In the genomic region with DNA sequence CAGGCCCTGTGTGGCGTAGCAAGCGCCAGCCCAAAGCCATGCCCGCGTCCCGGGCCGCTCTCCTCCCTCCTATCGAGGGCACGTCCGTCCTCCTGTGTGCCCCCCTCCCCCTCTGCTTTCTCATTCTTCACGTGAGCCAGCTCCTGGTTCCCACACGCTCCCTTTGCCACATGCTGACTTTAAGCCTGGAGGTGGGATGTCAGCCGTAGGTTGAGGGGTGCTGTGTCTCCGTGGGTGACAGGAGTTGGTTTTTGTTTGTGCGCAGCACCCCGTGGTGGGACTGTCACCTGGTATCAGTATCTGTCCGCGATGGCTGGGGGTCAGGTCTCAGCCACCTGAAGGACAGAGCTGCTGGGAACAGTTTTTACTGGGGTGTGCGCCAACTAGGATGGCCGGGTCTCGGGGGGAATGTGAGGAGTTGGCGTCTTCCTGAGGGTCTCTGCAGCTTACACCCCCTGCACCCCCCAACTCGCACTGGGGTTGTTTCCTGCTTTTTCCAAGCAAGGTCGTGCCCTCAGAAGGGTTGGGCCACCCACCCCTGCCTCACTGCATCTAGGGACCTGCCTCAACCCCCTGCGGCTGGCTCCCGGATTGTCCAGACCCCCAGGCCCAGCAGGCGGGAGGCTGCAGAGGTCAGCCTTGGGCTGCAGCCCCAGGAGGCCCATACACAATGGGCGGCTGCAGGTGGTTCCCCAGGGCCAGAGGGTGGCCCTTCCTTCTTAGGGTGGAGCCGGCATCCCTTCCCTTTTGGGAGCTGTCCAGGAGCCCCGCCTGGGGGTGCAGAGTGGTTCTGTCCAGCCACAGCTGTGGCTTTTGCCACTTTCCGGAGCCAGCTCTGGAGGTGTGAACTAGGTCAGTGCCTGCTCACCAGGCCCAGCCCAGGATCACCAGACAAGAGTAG, we compare ENCODE assay signal across 19 cellular contexts. TPM values are rescaled to one million over a fixed set of nuclear protein-coding genes. Genes with fewer than 3 reads are reported as not detected.
A peak's percentile ranks its signal among the peaks of the same experiment; 100 is the strongest.
DNase-seq lines count a peak whose midpoint lies in the region; ATAC-seq, FAIRE-seq and TF ChIP-seq lines count a peak whose summit lies in the region.
"Had no signal": no experiment of that assay in that cellular context is flagged by ENCODE, and none has a peak within 500 bp of the region (broad histone marks: within the 10 kb centered on the region; RNA-seq: fewer than 3 reads in every experiment).

No MANE protein-coding gene starts in this region.

- H3K27ac ChIP-seq in K562 (ENCODE audit: extremely low read depth, low read depth, low read length), result no peak overlapping the region
- peak overlapping the region in 2 of 4 donors; percentile 6 to 21 for H3K27ac ChIP-seq in sigmoid colon
- H3K27ac ChIP-seq: C4-2B, hepatocyte, parathyroid adenoma had no signal

- peaks cover 4% of the 10 kb centered on the region for H3K79me2 ChIP-seq in K562 (ENCODE audit: control insufficient read depth, insufficient read depth, low read length)

- TF ChIP-seq CTCF in K562 (IDR thresholded peaks at IDR 0.05 in 2 of 3, conservative IDR thresholded peaks at IDR 0.05 in 1 of 3; ENCODE audit: insufficient read depth in 2 of 3, low read depth in 1 of 3, low read length in 3 of 3), result no peak
- TF ChIP-seq CTCF in sigmoid colon (IDR thresholded peaks at IDR 0.05), result no peak

- no peaks in the 10 kb centered on the region for H3K9me1 ChIP-seq in K562 (ENCODE audit: control insufficient read depth, insufficient read depth, low read length)

- H3K4me1 ChIP-seq in K562 (replicated peaks in 1 of 2; ENCODE audit: control insufficient read depth in 2 of 2, insufficient read depth in 2 of 2, low read length in 2 of 2) (peaks cover 0 to 48% of the 10 kb centered on the region in 2 experiments; a peak in 4 of 5 replicates), sigmoid colon (peaks cover 0 to 82% (median 71%) of the 10 kb centered on the region in 4 donors), HAP-1 (no peaks in the 10 kb centered on the region)

- no peak for TF ChIP-seq EP300 in K562 (IDR thresholded peaks at IDR 0.05; ENCODE audit: low read length)
- TF ChIP-seq EP300 in sigmoid colon (IDR thresholded peaks at IDR 0.05), result no peak

- peaks cover 3% of the 10 kb centered on the region for H3K36me3 ChIP-seq in H7 (replicated peaks; ENCODE audit: control insufficient read depth, insufficient read depth, low read length)
- H3K36me3 ChIP-seq in K562 (ENCODE audit: control insufficient read depth, insufficient read depth, low read length), result peaks cover 7% of the 10 kb centered on the region; the same call in 1 of the 3 replicates
- H3K36me3 ChIP-seq in sigmoid colon, result peaks cover 0 to 26% (median 4%) of the 10 kb centered on the region in 4 donors
- no peaks in the 10 kb centered on the region; the same call in 1 of the 2 replicates for H3K36me3 ChIP-seq in HAP-1 (replicated peaks)

- H3K4me3 ChIP-seq in H7 (ENCODE audit: insufficient read depth, low read depth, low read length) (no peak overlapping the region), K562 (no peak overlapping the region), sigmoid colon (no peak overlapping the region), HAP-1 (no peak overlapping the region)
- H3K4me3 ChIP-seq: hepatocyte had no signal

- H3K4me2 ChIP-seq in K562 (ENCODE audit: insufficient read depth, low read length), result no peak overlapping the region
- H3K4me2 ChIP-seq: hepatocyte had no signal

- no peaks in the 10 kb centered on the region for H3K27me3 ChIP-seq in H7 (ENCODE audit: control insufficient read depth, insufficient read depth, low read length)
- no peaks in the 10 kb centered on the region for H3K27me3 ChIP-seq in K562 (ENCODE audit: control insufficient read depth in 2 of 2, insufficient read depth in 2 of 2, low read length in 2 of 2)
- no peaks in the 10 kb centered on the region for H3K27me3 ChIP-seq in sigmoid colon
- H3K27me3 ChIP-seq in HAP-1 (ENCODE audit: low read depth), result no peaks in the 10 kb centered on the region
- H3K27me3 ChIP-seq: hepatocyte had no signal

- 75% methylated on average over 21 of the region's 30 CpGs for WGBS in K562 (ENCODE audit: insufficient coverage, low coverage, missing lambda C conversion rate)
- WGBS in sigmoid colon, 2 donors, result 72 to 84% methylated on average over 30 of the region's 30 CpGs

- peak; percentile 26 for ATAC-seq in K562

- no peak for TF ChIP-seq RAD21 in K562 (CRISPR knock-in tag; conservative IDR thresholded peaks at IDR 0.05 in 1 of 2, IDR thresholded peaks at IDR 0.05 in 1 of 2)

- TF ChIP-seq POLR2A in K562 (conservative IDR thresholded peaks at IDR 0.05), result no peak
- no peak for TF ChIP-seq POLR2A in sigmoid colon (IDR thresholded peaks at IDR 0.05)
- TF ChIP-seq POLR2A in GM12891 (IDR thresholded peaks at IDR 0.05; ENCODE audit: low read depth, low read length), result no peak

- peak overlapping the region in 1 of 2 experiments; percentile 58; a peak in 1 of 4 replicates for H3K9ac ChIP-seq in K562 (ENCODE audit: insufficient read depth in 1 of 2, low read depth in 2 of 2, low read length in 2 of 2)
- H3K9ac ChIP-seq: parathyroid adenoma had no signal

- POLR2A ChIA-PET in K562 (lab: Yijun Ruan, JAX), result interaction anchor here (0.6 to 1.4 kb wide), 3 partner anchors 28 to 42 kb away, joined by 3 to 4 read pairs (median 3); partner anchors contain the start of gene PUS1

- FAIRE-seq in K562 (lab: Jason Lieb, UNC) (no peak), GM12891 (lab: Jason Lieb, UNC) (no peak)

- intact Hi-C loops in K562 (cut with micrococcal nuclease) (no loop called here), sigmoid colon (cut with DNase I) (no loop called here)

- H4K20me1 ChIP-seq in K562 (replicated peaks; ENCODE audit: control insufficient read depth, insufficient read depth, low read length), result peaks cover 21% of the 10 kb centered on the region; the same call in 1 of the 2 replicates

- CTCF ChIA-PET in K562 (lab: Yijun Ruan, JAX; ENCODE audit: low intra/inter-chr PET ratio), result no interaction called here

- H3K9me3 ChIP-seq in K562 (replicated peaks; ENCODE audit: control insufficient read depth, insufficient read depth, low read depth, low read length) (no peaks in the 10 kb centered on the region), sigmoid colon (no peaks in the 10 kb centered on the region), HAP-1 (no peaks in the 10 kb centered on the region)

- in situ Hi-C loops in K562 (cut with MboI), result no loop called here
- in situ Hi-C loops in HAP-1 (cut with MboI; ENCODE audit: low sequenced_read_pairs), result no loop called here

- no TSS peak for BruUV-seq in K562 (replicated peaks; lab: Mats Ljungman, UMichigan)

- no peak overlapping the region for H2AFZ ChIP-seq in K562 (ENCODE audit: low read depth, low read length)
- H2AFZ ChIP-seq: hepatocyte, parathyroid adenoma had no signal

- peak; percentile 76 for DNase-seq in H7
- DNase-seq in K562 (ENCODE audit: extremely low read depth in 1 of 4, low spot score in 3 of 4), result no peak
- DNase-seq in iPS-NIHi11 (ENCODE audit: low spot score), result peak; percentile 40
- peak; percentile 68 for DNase-seq in sigmoid colon
- no peak for DNase-seq in HAP-1 (ENCODE audit: low spot score in 2 of 2)
- no peak for DNase-seq in effector CD8-positive, alpha-beta T cell (lab: John Stamatoyannopoulos, UW)
- no peak for DNase-seq in GM12891 (ENCODE audit: insufficient read length, low spot score)
- DNase-seq in SHP77 treated with DMSO at 0.1 percent for 48 hours (lab: John Stamatoyannopoulos, UW), result no peak
- DNase-seq: activated CD4-positive, alpha-beta T cell treated with anti-CD3 and anti-CD28 coated beads for 1 hour; activated naive CD8-positive, alpha-beta T cell treated with anti-CD3 and anti-CD28 coated beads for 36 hours; cerebellar nuclear complex; DMS79 treated with DMSO at 0.1 percent for 48 hours; KG1; NCI-H1417 treated with DMSO at 0.1 percent for 48 hours; NCI-H524; stimulated activated CD8-positive, alpha-beta memory T cell treated with anti-CD3 and anti-CD28 coated beads, Interleukin-4, amount 100 ng/mL, for 48 hours had no signal

RNA-seq across cellular contexts. Expression of gene ULK1, which starts 7.3 kb away (rescaled TPM):
- 15.7 and 18.8 TPM in 2 replicates for total RNA-seq in H7 (2014; rRNA removed; shearing (Covaris generic))
- 40.7 and 125 TPM in 2 replicates for total RNA-seq in K562 (2011; cell fraction: chromatin; rRNA removed; ENCODE audit: low replicate concordance)
- total RNA-seq in K562 (2011; cell fraction: nucleolus; rRNA removed), result 72.5 and 83.8 TPM in 2 replicates
- total RNA-seq in K562 (2011; cell fraction: nucleoplasm; rRNA removed), result 47.5 and 50.5 TPM in 2 replicates
- total RNA-seq in K562 (2014; rRNA removed) (4.2 and 5.6 TPM in 2 replicates), K562 (2014; rRNA removed; fragmentation: Illumina TruSeq; extraction: Trizol) (0.83 and 0.98 TPM in 2 replicates), K562 (2015; rRNA removed; fragmentation: Illumina TruSeq; extraction: Trizol) (2.0 and 3.6 TPM in 2 replicates), K562 (2021) (17.3 and 29.4 TPM in 2 replicates), sigmoid colon (10 to 100 TPM; 13.2 to 29.1 (median 18.6) TPM)
- polyA plus RNA-seq in K562 (2011; rRNA removed) (3.2 and 6.2 TPM in 2 replicates), K562 (2014; fragmentation: Illumina TruSeq; extraction: Trizol) (2.5 and 9.1 TPM in 2 replicates), K562 (2014; fragmentation: Nextera tagmentation; extraction: Ambion mirVana) (under 1 TPM; 0.15 to 0.29 TPM), K562 (2014; rRNA removed) (13.2 and 16.9 TPM in 2 replicates), sigmoid colon (10 to 100 TPM in 1 of 3 donors, 1 to 10 TPM in 2; 5.3 to 17.5 (median 5.4) TPM)
- 2.1 and 4.1 TPM in 2 replicates for polyA plus RNA-seq in K562 (2011; cell fraction: cytosol; rRNA removed)
- polyA plus RNA-seq in K562 (2011; cell fraction: nucleus; rRNA removed), result 62.1 and 86.4 TPM in 2 replicates
- polyA plus RNA-seq in K562 (2012), result 12.1 and 39.2 TPM in 2 replicates
- 1.3 and 1.8 TPM in 2 replicates for polyA minus RNA-seq in K562 (2011; rRNA and poly(A)+ RNA removed)
- 3.1 and 11.4 TPM in 2 replicates for polyA minus RNA-seq in K562 (2011; cell fraction: cytosol; rRNA and poly(A)+ RNA removed)
- polyA minus RNA-seq in K562 (2011; cell fraction: nucleus; rRNA and poly(A)+ RNA removed), result 15.5 and 15.9 TPM in 2 replicates
- 5.8 TPM for polyA plus RNA-seq in GM12891 (2012; ENCODE audit: low read depth, missing spikeins)

RNA-seq across cellular contexts. Expression of gene PUS1, which starts 27.4 kb away (rescaled TPM):
- 31.1 and 36.7 TPM in 2 replicates for total RNA-seq in H7 (2014; rRNA removed; shearing (Covaris generic))
- 97.0 and 232 TPM in 2 replicates for total RNA-seq in K562 (2011; cell fraction: chromatin; rRNA removed; ENCODE audit: low replicate concordance)
- total RNA-seq in K562 (2011; cell fraction: nucleolus; rRNA removed), result 140 and 151 TPM in 2 replicates
- 123 and 134 TPM in 2 replicates for total RNA-seq in K562 (2011; cell fraction: nucleoplasm; rRNA removed)
- total RNA-seq in K562 (2014; rRNA removed) (35.6 and 53.2 TPM in 2 replicates), K562 (2014; rRNA removed; fragmentation: Illumina TruSeq; extraction: Trizol) (13.6 and 16.4 TPM in 2 replicates), K562 (2015; rRNA removed; fragmentation: Illumina TruSeq; extraction: Trizol) (29.7 and 30.0 TPM in 2 replicates), K562 (2021) (79.3 and 90.8 TPM in 2 replicates), sigmoid colon (10 to 100 TPM in 1 of 4 donors, 1 to 10 TPM in 3; 7.6 to 15.6 (median 8.9) TPM)
- polyA plus RNA-seq in K562 (2011; rRNA removed) (27.9 and 36.5 TPM in 2 replicates), K562 (2014; fragmentation: Illumina TruSeq; extraction: Trizol) (30.3 and 39.8 TPM in 2 replicates), K562 (2014; fragmentation: Nextera tagmentation; extraction: Ambion mirVana) (1 to 10 TPM; 1.9 to 3.8 TPM), K562 (2014; rRNA removed) (71.4 and 73.4 TPM in 2 replicates), sigmoid colon (10 to 100 TPM in 1 of 3 donors, 1 to 10 TPM in 2; 9.0 to 33.8 (median 9.7) TPM)
- 28.1 and 41.6 TPM in 2 replicates for polyA plus RNA-seq in K562 (2011; cell fraction: cytosol; rRNA removed)
- 56.2 and 84.8 TPM in 2 replicates for polyA plus RNA-seq in K562 (2011; cell fraction: nucleus; rRNA removed)
- 37.5 and 51.4 TPM in 2 replicates for polyA plus RNA-seq in K562 (2012)
- 16.8 and 21.8 TPM in 2 replicates for polyA minus RNA-seq in K562 (2011; rRNA and poly(A)+ RNA removed)
- 30.8 and 32.0 TPM in 2 replicates for polyA minus RNA-seq in K562 (2011; cell fraction: cytosol; rRNA and poly(A)+ RNA removed)
- 27.3 and 32.4 TPM in 2 replicates for polyA minus RNA-seq in K562 (2011; cell fraction: nucleus; rRNA and poly(A)+ RNA removed)
- polyA plus RNA-seq in GM12891 (2012; ENCODE audit: low read depth, missing spikeins), result 19.9 TPM

RNA-seq across cellular contexts. Expression of gene EP400, which starts 48.1 kb away (rescaled TPM):
- total RNA-seq in H7 (2014; rRNA removed; shearing (Covaris generic)), result 7.4 and 9.9 TPM in 2 replicates
- total RNA-seq in K562 (2011; cell fraction: chromatin; rRNA removed; ENCODE audit: low replicate concordance), result 149 and 175 TPM in 2 replicates
- 61.2 and 71.2 TPM in 2 replicates for total RNA-seq in K562 (2011; cell fraction: nucleolus; rRNA removed)
- total RNA-seq in K562 (2011; cell fraction: nucleoplasm; rRNA removed), result 111 and 165 TPM in 2 replicates
- 7.7 and 12.2 TPM in 2 replicates for total RNA-seq in K562 (2014; rRNA removed)
- total RNA-seq in K562 (2014; rRNA removed; fragmentation: Illumina TruSeq; extraction: Trizol), result 7.0 TPM in 2 replicates
- 6.9 and 8.1 TPM in 2 replicates for total RNA-seq in K562 (2015; rRNA removed; fragmentation: Illumina TruSeq; extraction: Trizol)
- 49.2 and 58.0 TPM in 2 replicates for total RNA-seq in K562 (2021)
- polyA plus RNA-seq in K562 (2011; rRNA removed), result 6.5 and 8.3 TPM in 2 replicates
- polyA plus RNA-seq in K562 (2011; cell fraction: cytosol; rRNA removed), result 5.4 and 6.5 TPM in 2 replicates
- polyA plus RNA-seq in K562 (2011; cell fraction: nucleus; rRNA removed), result 38.0 and 44.2 TPM in 2 replicates
- 27.7 and 40.7 TPM in 2 replicates for polyA plus RNA-seq in K562 (2012)
- 29.8 and 32.3 TPM in 2 replicates for polyA plus RNA-seq in K562 (2014; fragmentation: Illumina TruSeq; extraction: Trizol)
- 1 to 10 TPM; 4.5 to 6.7 TPM for polyA plus RNA-seq in K562 (2014; fragmentation: Nextera tagmentation; extraction: Ambion mirVana)
- polyA plus RNA-seq in K562 (2014; rRNA removed), result 22.2 and 23.5 TPM in 2 replicates
- polyA minus RNA-seq in K562 (2011; rRNA and poly(A)+ RNA removed), result 13.1 and 16.0 TPM in 2 replicates
- 17.0 and 23.8 TPM in 2 replicates for polyA minus RNA-seq in K562 (2011; cell fraction: cytosol; rRNA and poly(A)+ RNA removed)
- 18.7 and 27.0 TPM in 2 replicates for polyA minus RNA-seq in K562 (2011; cell fraction: nucleus; rRNA and poly(A)+ RNA removed)
- total RNA-seq in sigmoid colon, result 10 to 100 TPM; 14.5 to 35.7 (median 18.8) TPM
- 10 to 100 TPM in 1 of 3 donors, 1 to 10 TPM in 2; 3.2 to 22.3 (median 4.2) TPM for polyA plus RNA-seq in sigmoid colon
- 12.5 TPM for polyA plus RNA-seq in GM12891 (2012; ENCODE audit: low read depth, missing spikeins)

Comparison
In these comparisons a context has a peak if more than half of its experiments do, and no peak if none do; other contexts are left out.
1. DNase-seq: peak in H7 (single experiment), iPS-NIHi11 (single experiment) and sigmoid colon (single experiment); none in K562 (0 of 4), HAP-1 (0 of 2), effector CD8-positive, alpha-beta T cell (single experiment), GM12891 (single experiment) and SHP77 treated with DMSO at 0.1 percent for 48 hours (single experiment).